In genomic region chr18:58674159-58674558, GRCh38 we compare ENCODE assay signal across 1 cellular context.
A peak's percentile ranks its signal among the peaks of the same experiment; 100 is the strongest.
TF ChIP-seq lines count a peak whose summit lies in the region.

No MANE protein-coding gene starts in this region.

TF ChIP-seq in HepG2, 621 proteins besides CTCF, POLR2A, EP300 and RAD21:
- no peak for TF ChIP-seq ZNF292 (CRISPR knock-in tag; IDR thresholded peaks at IDR 0.05; ENCODE audit: borderline replicate concordance, low read depth)
- 0 out of 2 replicates have a peak, but pooled peaks have one; percentile 13 for TF ChIP-seq TBX2 (CRISPR knock-in tag; IDR thresholded peaks at IDR 0.05; ENCODE audit: borderline replicate concordance)
- peak; percentile 60 for TF ChIP-seq ZNF7 (CRISPR knock-in tag; IDR thresholded peaks at IDR 0.05)
